Comparison of ENCODE assay signal across 8 cellular contexts in genomic region chr14:91350813-91351507, GRCh38.
DNase-seq lines count a peak whose midpoint lies in the region; ATAC-seq and TF ChIP-seq lines count a peak whose summit lies in the region.

No MANE protein-coding gene starts in this region.

- H3K4me3 ChIP-seq in MG63 (peak overlapping the region; percentile 34), rectal smooth muscle tissue (ENCODE audit: low read length) (peak overlapping the region; percentile 40)

- peaks cover 93% of the 10 kb centered on the region for H3K4me1 Mint-ChIP-seq in activated naive CD4-positive, alpha-beta T cell treated with anti-CD3 and anti-CD28 coated beads for 36 hours (ENCODE audit: low read depth)

- H3K4me3 Mint-ChIP-seq in activated naive CD4-positive, alpha-beta T cell treated with anti-CD3 and anti-CD28 coated beads for 36 hours = peak overlapping the region; percentile 69

- CTCF ChIA-PET in GM10248 (lab: Yijun Ruan, JAX) = interaction anchor here (0.9 to 3.9 kb wide), 13 partner anchors 9 to 76 kb away, joined by 3 to 34 read pairs (median 4); no protein-coding TSS in a partner anchor
- CTCF ChIA-PET in activated naive CD4-positive, alpha-beta T cell treated with anti-CD3 and anti-CD28 coated beads for 36 hours (lab: Charles Lee) = interaction anchor here (0.6 to 8.5 kb wide), 12 partner anchors 10 to 174 kb away, joined by 3 to 68 read pairs (median 4); partner anchors contain the start of gene CCDC88C

- H3K36me3 ChIP-seq in MG63 (no peaks in the 10 kb centered on the region), rectal smooth muscle tissue (ENCODE audit: control insufficient read depth, insufficient read depth, low read length) (no peaks in the 10 kb centered on the region)

- H3K27ac Mint-ChIP-seq in activated naive CD4-positive, alpha-beta T cell treated with anti-CD3 and anti-CD28 coated beads for 36 hours = peak overlapping the region; percentile 95

- peak overlapping the region; percentile 58 for H3K27ac ChIP-seq in rectal smooth muscle tissue (ENCODE audit: low read depth, low read length)

- no peaks in the 10 kb centered on the region for H3K27me3 Mint-ChIP-seq in activated naive CD4-positive, alpha-beta T cell treated with anti-CD3 and anti-CD28 coated beads for 36 hours (ENCODE audit: low read depth)

- peaks cover 4% of the 10 kb centered on the region for H3K36me3 Mint-ChIP-seq in activated naive CD4-positive, alpha-beta T cell treated with anti-CD3 and anti-CD28 coated beads for 36 hours (ENCODE audit: low read depth)

- ATAC-seq in GM21528 (IDR thresholded peaks at IDR 0.05; ENCODE audit: low FRiP score, unreplicated experiment) = peak; percentile 71

- no peaks in the 10 kb centered on the region for H3K9me3 ChIP-seq in MG63

- H3K9ac ChIP-seq in rectal smooth muscle tissue (ENCODE audit: low read length) = peak overlapping the region; percentile 19

- H3K9me3 Mint-ChIP-seq in activated naive CD4-positive, alpha-beta T cell treated with anti-CD3 and anti-CD28 coated beads for 36 hours = no peaks in the 10 kb centered on the region

- peak; percentile 75 for DNase-seq in GM10248 (ENCODE audit: extremely low spot score)
- DNase-seq in MG63 = no peak
- DNase-seq in activated naive CD4-positive, alpha-beta T cell treated with anti-CD3 and anti-CD28 coated beads for 36 hours = peak; percentile 82
- DNase-seq in epidermal melanocyte (ENCODE audit: insufficient read length, low spot score) = no peak
- DNase-seq in GM03348 (ENCODE audit: low spot score) = no peak
- DNase-seq in NCI-H2227 (lab: John Stamatoyannopoulos, UW; ENCODE audit: unreplicated experiment) = no peak

- peaks cover 11% of the 10 kb centered on the region for H3K4me1 ChIP-seq in rectal smooth muscle tissue (ENCODE audit: control insufficient read depth, insufficient read depth, low read length)

- POLR2A ChIA-PET in GM10248 (lab: Yijun Ruan, JAX) = no interaction called here

- intact Hi-C loops in activated naive CD4-positive, alpha-beta T cell treated with anti-CD3 and anti-CD28 coated beads for 36 hours (cut with micrococcal nuclease) = loop anchor here (1.0 kb wide), 1 partner anchor 34 kb away; no protein-coding TSS in a partner anchor

- TF ChIP-seq CTCF in GM10248 (IDR thresholded peaks at IDR 0.05; ENCODE audit: control extremely low read depth, extremely low read depth, low read depth, missing control alignments) = no peak

- H3K27me3 ChIP-seq in MG63 (no peaks in the 10 kb centered on the region), rectal smooth muscle tissue (ENCODE audit: control insufficient read depth, insufficient read depth, low read length) (no peaks in the 10 kb centered on the region)

Comparison
In these comparisons a context has a peak if more than half of its experiments do, and no peak if none do; other contexts are left out.
1. DNase-seq: peak in GM10248 (single experiment) and activated naive CD4-positive, alpha-beta T cell treated with anti-CD3 and anti-CD28 coated beads for 36 hours (single experiment); none in MG63 (single experiment), epidermal melanocyte (single experiment), GM03348 (single experiment) and NCI-H2227 (single experiment).